Comparison of ENCODE assay signal across 1 cellular context in the genomic region with DNA sequence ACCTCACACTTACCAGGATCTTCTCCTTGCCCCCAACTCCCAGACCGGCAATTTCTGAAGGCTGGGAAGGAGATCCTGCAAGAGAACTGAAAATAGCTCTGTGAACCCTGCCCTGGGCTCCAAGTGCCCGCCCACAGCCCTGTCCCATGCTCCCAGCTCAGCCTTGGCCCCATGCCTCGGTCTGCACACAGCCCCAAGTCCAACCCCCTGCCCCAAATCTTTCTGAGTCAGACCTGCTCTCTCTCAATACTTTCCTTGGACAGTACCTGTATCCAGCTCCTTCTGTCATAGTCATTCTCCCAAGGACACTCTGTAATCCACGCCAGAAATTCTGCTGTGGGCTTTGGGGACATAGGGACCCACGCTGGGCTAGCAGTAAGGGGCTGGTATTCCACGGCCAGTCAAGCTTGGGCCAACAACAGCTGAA.
TF ChIP-seq lines count a peak whose summit lies in the region.

No MANE protein-coding gene starts in this region.

TF ChIP-seq in HepG2, 621 proteins besides CTCF, POLR2A, EP300 and RAD21 (continued from another document and continues in another):
- TF ChIP-seq ZNF569 (CRISPR knock-in tag; IDR thresholded peaks at IDR 0.05; ENCODE audit: borderline replicate concordance) (no peak), ZNF609 (CRISPR knock-in tag; IDR thresholded peaks at IDR 0.05; ENCODE audit: borderline replicate concordance) (peak; percentile 57; the same call in 1 of the 2 replicates), ZNF788 (CRISPR knock-in tag; IDR thresholded peaks at IDR 0.05; ENCODE audit: borderline replicate concordance) (peak; percentile 50; the same call in 1 of the 2 replicates), ZNF296 (CRISPR knock-in tag; conservative IDR thresholded peaks at IDR 0.05) (no peak), NCOA1 (CRISPR knock-in tag; IDR thresholded peaks at IDR 0.05) (no peak), ZFP36L1 (CRISPR knock-in tag; IDR thresholded peaks at IDR 0.05) (0 out of 2 replicates have a peak, but pooled peaks have one; percentile 30), STAG1 (CRISPR knock-in tag; IDR thresholded peaks at IDR 0.05) (0 out of 2 replicates have a peak, but pooled peaks have one; percentile 2), ZNF292 (CRISPR knock-in tag; IDR thresholded peaks at IDR 0.05; ENCODE audit: borderline replicate concordance, low read depth) (0 out of 2 replicates have a peak, but pooled peaks have one; percentile 41), MIER3 (CRISPR knock-in tag; IDR thresholded peaks at IDR 0.05; ENCODE audit: borderline replicate concordance) (no peak), MTF1 (CRISPR knock-in tag; IDR thresholded peaks at IDR 0.05) (peak; percentile 66; the same call in 1 of the 2 replicates), PRDM15 (CRISPR knock-in tag; IDR thresholded peaks at IDR 0.05) (no peak), CREM (IDR thresholded peaks at IDR 0.05) (peak; percentile 33; the same call in 1 of the 2 replicates), CREM (CRISPR knock-in tag; IDR thresholded peaks at IDR 0.05) (no peak), U2AF2 (IDR thresholded peaks at IDR 0.05; ENCODE audit: low read depth, low read length) (no peak), PHF21A (CRISPR knock-in tag; IDR thresholded peaks at IDR 0.05) (peak; percentile 59), MAZ (IDR thresholded peaks at IDR 0.05; ENCODE audit: borderline replicate concordance, low read depth, low read length) (no peak), MAZ (CRISPR knock-in tag; IDR thresholded peaks at IDR 0.05; ENCODE audit: low read depth) (peak; percentile 42; the same call in 1 of the 2 replicates), ZNF770 (CRISPR knock-in tag; IDR thresholded peaks at IDR 0.05) (no peak), ZNF598 (CRISPR knock-in tag; IDR thresholded peaks at IDR 0.05; ENCODE audit: borderline replicate concordance) (0 out of 2 replicates have a peak, but pooled peaks have one; percentile 33), SNAPC5 (CRISPR knock-in tag; IDR thresholded peaks at IDR 0.05; ENCODE audit: borderline replicate concordance) (peak; percentile 84; the same call in 1 of the 2 replicates), ZFX (CRISPR knock-in tag; IDR thresholded peaks at IDR 0.05; ENCODE audit: low read depth) (peak; percentile 28; the same call in 1 of the 2 replicates), NR2C2 (CRISPR knock-in tag; IDR thresholded peaks at IDR 0.05; ENCODE audit: borderline replicate concordance) (peak; percentile 17; the same call in 1 of the 2 replicates), MXI1 (IDR thresholded peaks at IDR 0.05; ENCODE audit: borderline replicate concordance, low read depth, low read length) (peak; percentile 28; the same call in 1 of the 3 replicates), MYC (CRISPR knock-in tag; IDR thresholded peaks at IDR 0.05; ENCODE audit: borderline replicate concordance) (peak; percentile 52; the same call in 1 of the 2 replicates)
- TF ChIP-seq, protein P1, sequence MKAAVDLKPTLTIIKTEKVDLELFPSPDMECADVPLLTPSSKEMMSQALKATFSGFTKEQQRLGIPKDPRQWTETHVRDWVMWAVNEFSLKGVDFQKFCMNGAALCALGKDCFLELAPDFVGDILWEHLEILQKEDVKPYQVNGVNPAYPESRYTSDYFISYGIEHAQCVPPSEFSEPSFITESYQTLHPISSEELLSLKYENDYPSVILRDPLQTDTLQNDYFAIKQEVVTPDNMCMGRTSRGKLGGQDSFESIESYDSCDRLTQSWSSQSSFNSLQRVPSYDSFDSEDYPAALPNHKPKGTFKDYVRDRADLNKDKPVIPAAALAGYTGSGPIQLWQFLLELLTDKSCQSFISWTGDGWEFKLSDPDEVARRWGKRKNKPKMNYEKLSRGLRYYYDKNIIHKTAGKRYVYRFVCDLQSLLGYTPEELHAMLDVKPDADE (CRISPR knock-in tag; IDR thresholded peaks at IDR 0.05), result no peak
- TF ChIP-seq, protein P2, sequence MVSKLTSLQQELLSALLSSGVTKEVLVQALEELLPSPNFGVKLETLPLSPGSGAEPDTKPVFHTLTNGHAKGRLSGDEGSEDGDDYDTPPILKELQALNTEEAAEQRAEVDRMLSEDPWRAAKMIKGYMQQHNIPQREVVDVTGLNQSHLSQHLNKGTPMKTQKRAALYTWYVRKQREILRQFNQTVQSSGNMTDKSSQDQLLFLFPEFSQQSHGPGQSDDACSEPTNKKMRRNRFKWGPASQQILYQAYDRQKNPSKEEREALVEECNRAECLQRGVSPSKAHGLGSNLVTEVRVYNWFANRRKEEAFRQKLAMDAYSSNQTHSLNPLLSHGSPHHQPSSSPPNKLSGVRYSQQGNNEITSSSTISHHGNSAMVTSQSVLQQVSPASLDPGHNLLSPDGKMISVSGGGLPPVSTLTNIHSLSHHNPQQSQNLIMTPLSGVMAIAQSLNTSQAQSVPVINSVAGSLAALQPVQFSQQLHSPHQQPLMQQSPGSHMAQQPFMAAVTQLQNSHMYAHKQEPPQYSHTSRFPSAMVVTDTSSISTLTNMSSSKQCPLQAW (CRISPR knock-in tag; IDR thresholded peaks at IDR 0.05), result peak; percentile 33
- TF ChIP-seq, protein P3, sequence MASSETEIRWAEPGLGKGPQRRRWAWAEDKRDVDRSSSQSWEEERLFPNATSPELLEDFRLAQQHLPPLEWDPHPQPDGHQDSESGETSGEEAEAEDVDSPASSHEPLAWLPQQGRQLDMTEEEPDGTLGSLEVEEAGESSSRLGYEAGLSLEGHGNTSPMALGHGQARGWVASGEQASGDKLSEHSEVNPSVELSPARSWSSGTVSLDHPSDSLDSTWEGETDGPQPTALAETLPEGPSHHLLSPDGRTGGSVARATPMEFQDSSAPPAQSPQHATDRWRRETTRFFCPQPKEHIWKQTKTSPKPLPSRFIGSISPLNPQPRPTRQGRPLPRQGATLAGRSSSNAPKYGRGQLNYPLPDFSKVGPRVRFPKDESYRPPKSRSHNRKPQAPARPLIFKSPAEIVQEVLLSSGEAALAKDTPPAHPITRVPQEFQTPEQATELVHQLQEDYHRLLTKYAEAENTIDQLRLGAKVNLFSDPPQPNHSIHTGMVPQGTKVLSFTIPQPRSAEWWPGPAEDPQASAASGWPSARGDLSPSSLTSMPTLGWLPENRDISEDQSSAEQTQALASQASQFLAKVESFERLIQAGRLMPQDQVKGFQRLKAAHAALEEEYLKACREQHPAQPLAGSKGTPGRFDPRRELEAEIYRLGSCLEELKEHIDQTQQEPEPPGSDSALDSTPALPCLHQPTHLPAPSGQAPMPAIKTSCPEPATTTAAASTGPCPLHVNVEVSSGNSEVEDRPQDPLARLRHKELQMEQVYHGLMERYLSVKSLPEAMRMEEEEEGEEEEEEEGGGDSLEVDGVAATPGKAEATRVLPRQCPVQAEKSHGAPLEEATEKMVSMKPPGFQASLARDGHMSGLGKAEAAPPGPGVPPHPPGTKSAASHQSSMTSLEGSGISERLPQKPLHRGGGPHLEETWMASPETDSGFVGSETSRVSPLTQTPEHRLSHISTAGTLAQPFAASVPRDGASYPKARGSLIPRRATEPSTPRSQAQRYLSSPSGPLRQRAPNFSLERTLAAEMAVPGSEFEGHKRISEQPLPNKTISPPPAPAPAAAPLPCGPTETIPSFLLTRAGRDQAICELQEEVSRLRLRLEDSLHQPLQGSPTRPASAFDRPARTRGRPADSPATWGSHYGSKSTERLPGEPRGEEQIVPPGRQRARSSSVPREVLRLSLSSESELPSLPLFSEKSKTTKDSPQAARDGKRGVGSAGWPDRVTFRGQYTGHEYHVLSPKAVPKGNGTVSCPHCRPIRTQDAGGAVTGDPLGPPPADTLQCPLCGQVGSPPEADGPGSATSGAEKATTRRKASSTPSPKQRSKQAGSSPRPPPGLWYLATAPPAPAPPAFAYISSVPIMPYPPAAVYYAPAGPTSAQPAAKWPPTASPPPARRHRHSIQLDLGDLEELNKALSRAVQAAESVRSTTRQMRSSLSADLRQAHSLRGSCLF (CRISPR knock-in tag; IDR thresholded peaks at IDR 0.05; ENCODE audit: borderline replicate concordance), result no peak
- TF ChIP-seq, protein P4, sequence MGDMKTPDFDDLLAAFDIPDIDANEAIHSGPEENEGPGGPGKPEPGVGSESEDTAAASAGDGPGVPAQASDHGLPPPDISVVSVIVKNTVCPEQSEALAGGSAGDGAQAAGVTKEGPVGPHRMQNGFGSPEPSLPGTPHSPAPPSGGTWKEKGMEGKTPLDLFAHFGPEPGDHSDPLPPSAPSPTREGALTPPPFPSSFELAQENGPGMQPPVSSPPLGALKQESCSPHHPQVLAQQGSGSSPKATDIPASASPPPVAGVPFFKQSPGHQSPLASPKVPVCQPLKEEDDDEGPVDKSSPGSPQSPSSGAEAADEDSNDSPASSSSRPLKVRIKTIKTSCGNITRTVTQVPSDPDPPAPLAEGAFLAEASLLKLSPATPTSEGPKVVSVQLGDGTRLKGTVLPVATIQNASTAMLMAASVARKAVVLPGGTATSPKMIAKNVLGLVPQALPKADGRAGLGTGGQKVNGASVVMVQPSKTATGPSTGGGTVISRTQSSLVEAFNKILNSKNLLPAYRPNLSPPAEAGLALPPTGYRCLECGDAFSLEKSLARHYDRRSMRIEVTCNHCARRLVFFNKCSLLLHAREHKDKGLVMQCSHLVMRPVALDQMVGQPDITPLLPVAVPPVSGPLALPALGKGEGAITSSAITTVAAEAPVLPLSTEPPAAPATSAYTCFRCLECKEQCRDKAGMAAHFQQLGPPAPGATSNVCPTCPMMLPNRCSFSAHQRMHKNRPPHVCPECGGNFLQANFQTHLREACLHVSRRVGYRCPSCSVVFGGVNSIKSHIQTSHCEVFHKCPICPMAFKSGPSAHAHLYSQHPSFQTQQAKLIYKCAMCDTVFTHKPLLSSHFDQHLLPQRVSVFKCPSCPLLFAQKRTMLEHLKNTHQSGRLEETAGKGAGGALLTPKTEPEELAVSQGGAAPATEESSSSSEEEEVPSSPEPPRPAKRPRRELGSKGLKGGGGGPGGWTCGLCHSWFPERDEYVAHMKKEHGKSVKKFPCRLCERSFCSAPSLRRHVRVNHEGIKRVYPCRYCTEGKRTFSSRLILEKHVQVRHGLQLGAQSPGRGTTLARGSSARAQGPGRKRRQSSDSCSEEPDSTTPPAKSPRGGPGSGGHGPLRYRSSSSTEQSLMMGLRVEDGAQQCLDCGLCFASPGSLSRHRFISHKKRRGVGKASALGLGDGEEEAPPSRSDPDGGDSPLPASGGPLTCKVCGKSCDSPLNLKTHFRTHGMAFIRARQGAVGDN (CRISPR knock-in tag; IDR thresholded peaks at IDR 0.05), result peak; percentile 89
